ENCODE assay signal across 21 cellular contexts in genomic region chr9:74303945-74304344, GRCh38.
"Had no signal": no experiment of that assay in that cellular context is flagged by ENCODE, and none has a peak within 500 bp of the region (broad histone marks: within the 10 kb centered on the region; RNA-seq: fewer than 3 reads in every experiment).

No MANE protein-coding gene starts in this region.

- H3K4me1 Mint-ChIP-seq: naive thymus-derived CD8-positive, alpha-beta T cell had no signal

- H3K27me3 ChIP-seq: hepatocyte, pancreas, thyroid gland had no signal

- H3K79me2 ChIP-seq: hepatocyte had no signal

- H3K27ac Mint-ChIP-seq: endodermal cell; naive thymus-derived CD8-positive, alpha-beta T cell; progenitor cell of endocrine pancreas; type B pancreatic cell had no signal

- DNase-seq: effector CD4-positive, alpha-beta T cell; endodermal cell; erythroblast; foreskin melanocyte; head of caudate nucleus; kidney glomerular epithelial cell; mammary epithelial cell; mucosa of descending colon; naive thymus-derived CD8-positive, alpha-beta T cell; occipital lobe; pancreas; right cardiac atrium; stimulated activated CD4-positive, alpha-beta T cell treated with anti-CD3 and anti-CD28 coated beads, Interleukin-2, amount 100 ng/mL, for 48 hours; stimulated activated naive CD4-positive, alpha-beta T cell treated with Interleukin-2 at 50 U/mL for 16 hours; thyroid gland had no signal

- H3K36me3 ChIP-seq: pancreas, thyroid gland had no signal

- H3K27ac ChIP-seq: coronary artery, hepatocyte, pancreas, thyroid gland had no signal

- H3K4me1 ChIP-seq: pancreas, thyroid gland had no signal

- H3K27me3 Mint-ChIP-seq: naive thymus-derived CD8-positive, alpha-beta T cell; progenitor cell of endocrine pancreas; type B pancreatic cell had no signal

- H3K9me3 Mint-ChIP-seq: endodermal cell, type B pancreatic cell had no signal

- H3K36me3 Mint-ChIP-seq: naive thymus-derived CD8-positive, alpha-beta T cell; type B pancreatic cell had no signal

- H3K4me3 Mint-ChIP-seq: endodermal cell; naive thymus-derived CD8-positive, alpha-beta T cell; neural crest cell; type B pancreatic cell had no signal

- H3K4me3 ChIP-seq: coronary artery, hepatocyte, mucosa of descending colon, pancreas, smooth muscle cell, thyroid gland had no signal

- H3K4me2 ChIP-seq: hepatocyte, smooth muscle cell had no signal
